ENCODE assay signal across 9 cellular contexts in genomic region chr1:155938220-155938627, GRCh38. TPM values are rescaled to one million over a fixed set of nuclear protein-coding genes. Genes with fewer than 3 reads are reported as not detected.
A peak's percentile ranks its signal among the peaks of the same experiment; 100 is the strongest.
DNase-seq lines count a peak whose midpoint lies in the region; ATAC-seq and TF ChIP-seq lines count a peak whose summit lies in the region.
"Had no signal": no experiment of that assay in that cellular context is flagged by ENCODE, and none has a peak within 500 bp of the region (broad histone marks: within the 10 kb centered on the region; RNA-seq: fewer than 3 reads in every experiment).

No MANE protein-coding gene starts in this region.

- no peak overlapping the region for H4K91ac ChIP-seq in trophoblast cell (ENCODE audit: low read depth, low read length)

- H3K36me3 ChIP-seq in trophoblast cell (ENCODE audit: control insufficient read depth in 1 of 2, insufficient read depth in 2 of 2, low read length in 2 of 2), result peaks cover 3 to 4% of the 10 kb centered on the region in 2 experiments
- H3K36me3 ChIP-seq: pancreas had no signal

- H3K4me2 ChIP-seq in trophoblast cell (ENCODE audit: low read length), result no peak overlapping the region

- H2BK120ac ChIP-seq in trophoblast cell (ENCODE audit: insufficient read depth, low read length, poor library complexity), result no peak overlapping the region

- no peak overlapping the region for H3K4ac ChIP-seq in trophoblast cell (ENCODE audit: low read depth, low read length)

- H3K14ac ChIP-seq in trophoblast cell (ENCODE audit: low read length), result no peak overlapping the region

- H2AK5ac ChIP-seq in trophoblast cell (ENCODE audit: low read length), result no peak overlapping the region

- H3K79me1 ChIP-seq in trophoblast cell (ENCODE audit: low read length), result peaks cover 6% of the 10 kb centered on the region

- H3K27ac ChIP-seq in VCaP (peak overlapping the region; percentile 98), trophoblast cell (ENCODE audit: low read depth, low read length) (no peak overlapping the region)

- peaks cover 8% of the 10 kb centered on the region for H3K79me2 ChIP-seq in trophoblast cell (ENCODE audit: control insufficient read depth, insufficient read depth, low read length, poor library complexity)

- no peak overlapping the region for H4K8ac ChIP-seq in trophoblast cell (ENCODE audit: low read depth, low read length)

- H3K27me3 ChIP-seq in trophoblast cell (ENCODE audit: insufficient read depth, low read length), result no peaks in the 10 kb centered on the region
- H3K27me3 ChIP-seq: pancreas had no signal

- WGBS in trophoblast cell (ENCODE audit: extremely low coverage, insufficient coverage, insufficient read length), result no CpG with 5 or more reads among the region's 1 CpG

- DNase-seq in Ammon's horn (ENCODE audit: low spot score) (peak; percentile 83), GM12865 (ENCODE audit: low read depth) (peak; percentile 77), NCI-H2107 treated with DMSO at 0.1 percent for 48 hours (lab: John Stamatoyannopoulos, UW; ENCODE audit: unreplicated experiment) (peak; percentile 90), foreskin fibroblast (peak; percentile 41 to 68), trophoblast cell (peak; percentile 35 to 75)

- no peak overlapping the region for H2BK5ac ChIP-seq in trophoblast cell (ENCODE audit: low read depth, low read length, poor library complexity)

- no peak overlapping the region for H4K12ac ChIP-seq in trophoblast cell (ENCODE audit: low read depth, low read length)

- no peak overlapping the region for H2AFZ ChIP-seq in trophoblast cell (ENCODE audit: insufficient read depth, low read length, poor library complexity)

- H2BK12ac ChIP-seq in trophoblast cell (ENCODE audit: low read length), result no peak overlapping the region

- no peak overlapping the region for H3K9ac ChIP-seq in trophoblast cell (ENCODE audit: low read length)

- ATAC-seq in HG02588 (IDR thresholded peaks at IDR 0.05; ENCODE audit: unreplicated experiment) (no peak), GM21515 (IDR thresholded peaks at IDR 0.05; ENCODE audit: unreplicated experiment) (no peak)

- H3K23ac ChIP-seq in trophoblast cell (ENCODE audit: low read length), result no peak overlapping the region

- H3K9me3 ChIP-seq in trophoblast cell (ENCODE audit: insufficient read depth, low read depth, low read length), result no peaks in the 10 kb centered on the region
- H3K9me3 ChIP-seq: pancreas had no signal

- H3K4me3 ChIP-seq in GM12865 (ENCODE audit: low read depth, low read length) (no peak overlapping the region), foreskin fibroblast (ENCODE audit: low read depth in 1 of 2, low read length in 2 of 2) (no peak overlapping the region), trophoblast cell (ENCODE audit: low read depth, low read length) (no peak overlapping the region)
- H3K4me3 ChIP-seq: pancreas had no signal

- H3K4me1 ChIP-seq in trophoblast cell (ENCODE audit: control insufficient read depth in 1 of 2, insufficient read depth in 2 of 2, low read length in 2 of 2), result peaks cover 4 to 5% of the 10 kb centered on the region in 2 experiments

- peak; percentile 70 for TF ChIP-seq CTCF in GM12865 (IDR thresholded peaks at IDR 0.05; ENCODE audit: insufficient read depth, low read depth, low read length, missing control alignments)
- TF ChIP-seq CTCF in VCaP (conservative IDR thresholded peaks at IDR 0.05), result peak; percentile 79
- TF ChIP-seq CTCF in foreskin fibroblast (IDR thresholded peaks at IDR 0.05; ENCODE audit: low read depth, low read length), result peak; percentile 70

- H3K18ac ChIP-seq in trophoblast cell (ENCODE audit: low read length), result no peak overlapping the region

RNA-seq across cellular contexts. Expression of gene RXFP4, which starts 3.2 kb away (rescaled TPM):
- polyA plus RNA-seq in trophoblast cell (2013), result not detected in 2 replicates

RNA-seq across cellular contexts. Expression of gene KHDC4, which starts 4.0 kb away (rescaled TPM):
- 38.9 and 40.5 TPM in 2 replicates for polyA plus RNA-seq in trophoblast cell (2013)

RNA-seq across cellular contexts. Expression of gene RIT1, which starts 27.1 kb away (rescaled TPM):
- 47.7 and 49.1 TPM in 2 replicates for polyA plus RNA-seq in trophoblast cell (2013)

RNA-seq across cellular contexts. Expression of gene ARHGEF2, which starts 40.1 kb away (rescaled TPM):
- polyA plus RNA-seq in trophoblast cell (2013), result 42.1 and 46.5 TPM in 2 replicates
